15 cellular contexts compared by ENCODE assay signal in genomic region chr4:99679204-99679603, GRCh38. TPM values are rescaled to one million over a fixed set of nuclear protein-coding genes. Genes with fewer than 3 reads are reported as not detected.
DNase-seq lines count a peak whose midpoint lies in the region; ATAC-seq and TF ChIP-seq lines count a peak whose summit lies in the region.
"Had no signal": no experiment of that assay in that cellular context is flagged by ENCODE, and none has a peak within 500 bp of the region (broad histone marks: within the 10 kb centered on the region; RNA-seq: fewer than 3 reads in every experiment).

No MANE protein-coding gene starts in this region.

- H2AFZ ChIP-seq in smooth muscle cell (ENCODE audit: low read depth), result no peak overlapping the region

- peak overlapping the region; percentile 58 for H3K4me2 ChIP-seq in smooth muscle cell

- 35% methylated on average over 4 of the region's 4 CpGs for WGBS in smooth muscle cell (ENCODE audit: low lambda C conversion rate)
- WGBS in sigmoid colon, 2 donors, result 37 to 53% methylated on average over 4 of the region's 4 CpGs

- H3K9ac ChIP-seq in smooth muscle cell (ENCODE audit: low read depth), result no peak overlapping the region

- H3K36me3 ChIP-seq in smooth muscle cell (ENCODE audit: low read depth) (no peaks in the 10 kb centered on the region), sigmoid colon (no peaks in the 10 kb centered on the region)
- H3K36me3 ChIP-seq: brain microvascular endothelial cell had no signal

- H3K4me3 ChIP-seq in smooth muscle cell (no peak overlapping the region), sigmoid colon (no peak overlapping the region)

- H3K4me1 ChIP-seq in smooth muscle cell (ENCODE audit: low read depth) (no peaks in the 10 kb centered on the region), sigmoid colon (peaks cover 0 to 10% (median 0%) of the 10 kb centered on the region in 4 donors)

- peak; percentile 96 for ATAC-seq in left cardiac atrium
- no peak for ATAC-seq in HG02759 (IDR thresholded peaks at IDR 0.05; ENCODE audit: unreplicated experiment)
- no peak for ATAC-seq in HG02970 (IDR thresholded peaks at IDR 0.05; ENCODE audit: low FRiP score, unreplicated experiment)
- ATAC-seq: natural killer cell treated with Interleukin-12 subunit alpha and Interleukin-12 subunit beta and Interleukin-15 and Interleukin-18, amount 100 ng/mL, for 72 hours had no signal

- peak; percentile 7 for DNase-seq in DMS53 (lab: John Stamatoyannopoulos, UW)
- DNase-seq in DMS53 treated with DMSO at 0.1 percent for 48 hours (lab: John Stamatoyannopoulos, UW; ENCODE audit: unreplicated experiment), result no peak
- peak; percentile 8 for DNase-seq in OCI-M1 (lab: John Stamatoyannopoulos, UW)
- no peak for DNase-seq in left cardiac atrium
- no peak for DNase-seq in smooth muscle cell (lab: John Stamatoyannopoulos, UW; ENCODE audit: unreplicated experiment)
- DNase-seq in sigmoid colon, result no peak
- DNase-seq: 8988T; brain microvascular endothelial cell; NCI-H1436; SIG-M5; stimulated activated CD4-positive, alpha-beta T cell treated with anti-CD3 and anti-CD28 coated beads, Interleukin-1b, Interleukin-23, amount 100 ng/mL, for 48 hours had no signal

- H3K27me3 ChIP-seq in smooth muscle cell (ENCODE audit: low read depth), result no peaks in the 10 kb centered on the region
- H3K27me3 ChIP-seq in sigmoid colon, result no peaks in the 10 kb centered on the region
- H3K27me3 ChIP-seq: brain microvascular endothelial cell had no signal

- H4K20me1 ChIP-seq in smooth muscle cell (ENCODE audit: low read depth), result no peaks in the 10 kb centered on the region

- no peak for TF ChIP-seq POLR2A in sigmoid colon (IDR thresholded peaks at IDR 0.05)

- peaks cover 5% of the 10 kb centered on the region for H3K9me3 ChIP-seq in smooth muscle cell (replicated peaks; ENCODE audit: low read depth)
- H3K9me3 ChIP-seq in sigmoid colon, result no peaks in the 10 kb centered on the region

- no peak for TF ChIP-seq CTCF in smooth muscle cell (IDR thresholded peaks at IDR 0.05; ENCODE audit: borderline replicate concordance, insufficient read depth, poor library complexity, severe bottlenecking)
- no peak for TF ChIP-seq CTCF in sigmoid colon (IDR thresholded peaks at IDR 0.05)

- no peaks in the 10 kb centered on the region for H3K79me2 ChIP-seq in smooth muscle cell (ENCODE audit: low read depth)

- TF ChIP-seq EP300 in sigmoid colon (IDR thresholded peaks at IDR 0.05), result no peak

- intact Hi-C loops in left cardiac atrium (cut with DNase I), result no loop called here
- intact Hi-C loops in sigmoid colon (cut with DNase I), result no loop called here

- no peak overlapping the region for H3K27ac ChIP-seq in smooth muscle cell (ENCODE audit: low read depth)
- H3K27ac ChIP-seq in sigmoid colon, result no peak overlapping the region
- H3K27ac ChIP-seq: brain microvascular endothelial cell, epithelial cell of prostate had no signal

- H3F3A ChIP-seq in smooth muscle cell (ENCODE audit: low read depth), result no peaks in the 10 kb centered on the region

RNA-seq across cellular contexts. Expression of gene C4orf54, which starts 21.6 kb away (rescaled TPM):
- 1 to 10 TPM; 1.7 to 3.2 TPM for total RNA-seq in left cardiac atrium
- not detected in 2 replicates for total RNA-seq in smooth muscle cell
- not detected in 2 replicates for polyA plus RNA-seq in smooth muscle cell
- under 1 TPM; under 0.01 to 0.28 (median 0.15) TPM for total RNA-seq in sigmoid colon
- under 1 TPM in 1 of 3 donors, not detected in 2; 0.01 TPM for polyA plus RNA-seq in sigmoid colon
- total RNA-seq: natural killer cell treated with Interleukin-12 subunit alpha and Interleukin-12 subunit beta and Interleukin-15 and Interleukin-18, amount 100 ng/mL, for 72 hours had no signal

Comparison
In these comparisons a context has a peak if more than half of its experiments do, and no peak if none do; other contexts are left out.
1. DNase-seq: peak in DMS53 (single experiment) and OCI-M1 (single experiment); none in DMS53 treated with DMSO at 0.1 percent for 48 hours (single experiment), left cardiac atrium (single experiment), smooth muscle cell (single experiment) and sigmoid colon (single experiment).
2. ATAC-seq: peak in left cardiac atrium (2 of 2); none in HG02759 (single experiment) and HG02970 (single experiment).